19 cellular contexts compared by ENCODE assay signal in genomic region chr19:17211547-17212446, GRCh38. TPM values are rescaled to one million over a fixed set of nuclear protein-coding genes. Genes with fewer than 3 reads are reported as not detected.
DNase-seq lines count a peak whose midpoint lies in the region; ATAC-seq, FAIRE-seq and TF ChIP-seq lines count a peak whose summit lies in the region.
"Had no signal": no experiment of that assay in that cellular context is flagged by ENCODE, and none has a peak within 500 bp of the region (broad histone marks: within the 10 kb centered on the region; RNA-seq: fewer than 3 reads in every experiment).

No MANE protein-coding gene starts in this region.

- no peak overlapping the region for H3K4me2 ChIP-seq in osteoblast (ENCODE audit: insufficient read depth, low read length)

- H3K27ac ChIP-seq in RWPE1 (peak overlapping the region; percentile 94), osteoblast (ENCODE audit: low read depth, low read length) (no peak overlapping the region), small intestine (ENCODE audit: low read depth in 1 of 2, low read length in 1 of 2) (no peak overlapping the region)

- H3K36me3 ChIP-seq in osteoblast (ENCODE audit: insufficient read depth, low read length) (peaks cover 40% of the 10 kb centered on the region), small intestine (ENCODE audit: control insufficient read depth in 2 of 2, insufficient read depth in 2 of 2, low read length in 2 of 2) (peaks cover 8 to 22% of the 10 kb centered on the region in 2 donors)
- H3K36me3 ChIP-seq: BE2C had no signal

- H3K27me3 ChIP-seq in osteoblast (ENCODE audit: insufficient read depth, low read length) (no peaks in the 10 kb centered on the region), small intestine (ENCODE audit: control insufficient read depth in 2 of 2, insufficient read depth in 2 of 2, low read length in 2 of 2) (no peaks in the 10 kb centered on the region)
- H3K27me3 ChIP-seq: BE2C had no signal

- no peak for ATAC-seq in left ventricle myocardium superior
- ATAC-seq in Right ventricle myocardium inferior = no peak

- CTCF ChIA-PET in RWPE1 (lab: Yijun Ruan, JAX) = no interaction called here

- peaks cover 11% of the 10 kb centered on the region for H3K4me1 ChIP-seq in osteoblast (ENCODE audit: insufficient read depth, low read length)
- no peaks in the 10 kb centered on the region for H3K4me1 ChIP-seq in small intestine (ENCODE audit: control insufficient read depth in 2 of 2, insufficient read depth in 1 of 2, low read depth in 1 of 2, low read length in 1 of 2)

- intact Hi-C loops in left ventricle myocardium superior (cut with micrococcal nuclease) = no loop called here
- intact Hi-C loops in Right ventricle myocardium inferior (cut with DNase I) = no loop called here

- DNase-seq in left ventricle myocardium superior (peak; percentile 26), Right ventricle myocardium inferior (ENCODE audit: missing footprints) (no peak), RWPE1 (ENCODE audit: low spot score) (no peak), osteoblast (ENCODE audit: insufficient read length, low spot score, missing footprints) (peak; percentile 38), GF-D8 (lab: John Stamatoyannopoulos, UW) (no peak), AG20443 (ENCODE audit: low spot score) (no peak), small intestine (no peak)
- DNase-seq: 8988T; BE2C; CD4-positive, alpha-beta memory T cell; DMS79 treated with DMSO at 0.1 percent for 48 hours; EL had no signal

- H3K9me3 ChIP-seq in osteoblast (ENCODE audit: low read depth, low read length) = no peaks in the 10 kb centered on the region
- no peaks in the 10 kb centered on the region for H3K9me3 ChIP-seq in small intestine (ENCODE audit: control insufficient read depth, low read depth)
- H3K9me3 ChIP-seq: BE2C, HAP-1 had no signal

- H3K4me3 ChIP-seq in osteoblast (ENCODE audit: insufficient read depth, low read length) (no peak overlapping the region), small intestine (ENCODE audit: low read depth in 1 of 2, low read length in 2 of 2) (no peak overlapping the region)
- H3K4me3 ChIP-seq: HAP-1 had no signal

- no peak for FAIRE-seq in small intestine (lab: Jason Lieb, UNC)
- FAIRE-seq: GM12891, GM19239 had no signal

- POLR2A ChIA-PET in RWPE1 (lab: Yijun Ruan, JAX; ENCODE audit: low non-redundant PET) = no interaction called here

- WGBS in small intestine, 3 donors = 94 to 96% (median 95%) methylated on average over 39 to 58 of the region's 58 CpGs

- peaks cover 9% of the 10 kb centered on the region for H4K20me1 ChIP-seq in osteoblast (ENCODE audit: insufficient read depth, low read length)

- TF ChIP-seq CTCF in RWPE1 (conservative IDR thresholded peaks at IDR 0.05; ENCODE audit: low read depth) = no peak
- TF ChIP-seq CTCF in osteoblast (IDR thresholded peaks at IDR 0.05; ENCODE audit: extremely low read depth, low read depth, low read length) = no peak

- H3K79me2 ChIP-seq in osteoblast (ENCODE audit: insufficient read depth, low read length) = peaks cover 3% of the 10 kb centered on the region

- H2AFZ ChIP-seq in osteoblast (ENCODE audit: low read length) = no peak overlapping the region

RNA-seq across cellular contexts. Expression of gene USE1, which starts 3.4 kb away (rescaled TPM):
- total RNA-seq in left ventricle myocardium superior = 27.4 TPM
- total RNA-seq in Right ventricle myocardium inferior = 32.8 TPM
- 22.4 and 25.7 TPM in 2 replicates for total RNA-seq in osteoblast
- polyA plus RNA-seq in small intestine = 10 to 100 TPM; 33.8 to 40.5 (median 40.5) TPM

RNA-seq across cellular contexts. Expression of gene OCEL1, which starts 14.2 kb away (rescaled TPM):
- 28.0 TPM for total RNA-seq in left ventricle myocardium superior
- 26.0 TPM for total RNA-seq in Right ventricle myocardium inferior
- 2.4 and 3.3 TPM in 2 replicates for total RNA-seq in osteoblast
- 10 to 100 TPM; 24.0 to 93.7 (median 58.9) TPM for polyA plus RNA-seq in small intestine

RNA-seq across cellular contexts. Expression of gene NR2F6, which starts 33.9 kb away (rescaled TPM):
- total RNA-seq in left ventricle myocardium superior = 82.4 TPM
- total RNA-seq in Right ventricle myocardium inferior = 76.4 TPM
- 29.5 and 32.2 TPM in 2 replicates for total RNA-seq in osteoblast
- polyA plus RNA-seq in small intestine = 10 to 100 TPM; 41.6 to 93.0 (median 87.0) TPM

RNA-seq across cellular contexts. Expression of gene USHBP1, which starts 52.7 kb away (rescaled TPM):
- 9.3 TPM for total RNA-seq in left ventricle myocardium superior
- total RNA-seq in Right ventricle myocardium inferior = 7.6 TPM
- not detected in 2 replicates for total RNA-seq in osteoblast
- polyA plus RNA-seq in small intestine = 1 to 10 TPM in 2 of 3 donors, not detected in 1; 1.4 to 4.7 TPM
- total RNA-seq: A673, H4 had no signal
- polyA plus RNA-seq: AG04450, CD14-positive monocyte had no signal

RNA-seq across cellular contexts. Expression of gene BABAM1, which starts 55.4 kb away (rescaled TPM):
- total RNA-seq in left ventricle myocardium superior (82.0 TPM), Right ventricle myocardium inferior (82.0 TPM), osteoblast (74.8 and 76.7 TPM in 2 replicates)
- 10 to 100 TPM; 75.3 to 82.7 (median 75.4) TPM for polyA plus RNA-seq in small intestine

Comparison
In these comparisons a context has a peak if more than half of its experiments do, and no peak if none do; other contexts are left out.
1. DNase-seq: peak in left ventricle myocardium superior (single experiment) and osteoblast (single experiment); none in Right ventricle myocardium inferior (single experiment), RWPE1 (single experiment), GF-D8 (single experiment), AG20443 (single experiment) and small intestine (single experiment).